Comparison of ENCODE assay signal across 21 cellular contexts in genomic region chr9:137703842-137704508, GRCh38.
A peak's percentile ranks its signal among the peaks of the same experiment; 100 is the strongest.
DNase-seq lines count a peak whose midpoint lies in the region; ATAC-seq and TF ChIP-seq lines count a peak whose summit lies in the region.
"Had no signal": no experiment of that assay in that cellular context is flagged by ENCODE, and none has a peak within 500 bp of the region (broad histone marks: within the 10 kb centered on the region; RNA-seq: fewer than 3 reads in every experiment).

No MANE protein-coding gene starts in this region.

- H3K27ac ChIP-seq in mesendoderm (ENCODE audit: low read depth, low read length) = no peak overlapping the region
- H3K27ac ChIP-seq: right lobe of liver had no signal

- H3K36me3 Mint-ChIP-seq in natural killer cell (peaks cover 10% of the 10 kb centered on the region), nephron (ENCODE audit: low read depth) (peaks cover 44% of the 10 kb centered on the region)
- peaks cover 9% of the 10 kb centered on the region for H3K36me3 Mint-ChIP-seq in natural killer cell treated with Interleukin-12 subunit alpha and Interleukin-12 subunit beta and Interleukin-15 and Interleukin-18, amount 100 ng/mL, for 72 hours

- H3K4me1 Mint-ChIP-seq in natural killer cell (peaks cover 45 to 66% of the 10 kb centered on the region in 2 donors), nephron (peaks cover 19% of the 10 kb centered on the region)
- peaks cover 37 to 43% of the 10 kb centered on the region in 2 donors for H3K4me1 Mint-ChIP-seq in natural killer cell treated with Interleukin-12 subunit alpha and Interleukin-12 subunit beta and Interleukin-15 and Interleukin-18, amount 100 ng/mL, for 72 hours (ENCODE audit: low read depth in 2 of 2)

- DNase-seq in natural killer cell (no peak), cardiac fibroblast (ENCODE audit: low read depth in 2 of 2) (peak; percentile 31 to 42), NCI-H2081 (lab: John Stamatoyannopoulos, UW) (no peak), mesendoderm (no peak)
- DNase-seq in natural killer cell treated with Interleukin-12 subunit alpha and Interleukin-12 subunit beta and Interleukin-15 and Interleukin-18, amount 100 ng/mL, for 72 hours (ENCODE audit: low spot score) = no peak
- DNase-seq: ACHN; activated CD8-positive, alpha-beta memory T cell treated with anti-CD3 and anti-CD28 coated beads, Interleukin-2, amount 10 ng/mL, durations not matched to agents 7 days and 5 days; activated naive CD4-positive, alpha-beta T cell treated with Interleukin-2 at 50 U/mL for 16 hours; heart left ventricle; mesenchymal stem cell; NCI-H1694 treated with DMSO at 0.1 percent for 48 hours; NCI-H446 treated with DMSO at 0.1 percent for 48 hours; right lobe of liver; stimulated activated CD4-positive, alpha-beta T cell treated with anti-CD3 and anti-CD28 coated beads, Interleukin-2, amount 100 ng/mL, for 24 hours; T-cell; uterus had no signal

- H2BK120ac ChIP-seq in mesendoderm (ENCODE audit: low read depth, low read length) = no peak overlapping the region

- no peak overlapping the region for H3K23ac ChIP-seq in mesendoderm (ENCODE audit: low read length)

- no peak for ATAC-seq in natural killer cell
- no peak for ATAC-seq in natural killer cell treated with Interleukin-12 subunit alpha and Interleukin-12 subunit beta and Interleukin-15 and Interleukin-18, amount 100 ng/mL, for 72 hours
- no peak for ATAC-seq in GM18909 (IDR thresholded peaks at IDR 0.05; ENCODE audit: poor library complexity, unreplicated experiment)
- ATAC-seq in GM21381 (IDR thresholded peaks at IDR 0.05; ENCODE audit: unreplicated experiment) = no peak
- ATAC-seq: activated CD4-positive, CD25-positive, alpha-beta regulatory T cell treated with anti-CD3 and anti-CD28 coated beads, Interleukin-2, amount 50 U/mL, for 24 hours; activated CD8-positive, alpha-beta memory T cell treated with anti-CD3 and anti-CD28 coated beads, Interleukin-2, amount 10 ng/mL, durations not matched to agents 7 days and 5 days; Right ventricle myocardium inferior; T-cell had no signal

- peaks cover 32% of the 10 kb centered on the region for H3K79me1 ChIP-seq in mesendoderm (ENCODE audit: low read length)

- no peak overlapping the region for H3K56ac ChIP-seq in mesendoderm (ENCODE audit: low read length)

- H3K36me3 ChIP-seq in mesendoderm (ENCODE audit: control insufficient read depth, insufficient read depth, low read length) = no peaks in the 10 kb centered on the region
- H3K36me3 ChIP-seq: heart left ventricle, right lobe of liver, uterus had no signal

- H2AK5ac ChIP-seq in mesendoderm (ENCODE audit: low read length) = no peak overlapping the region

- H3K79me2 ChIP-seq in mesendoderm (ENCODE audit: control insufficient read depth, insufficient read depth, low read length) = peaks cover 58% of the 10 kb centered on the region

- WGBS in mesendoderm (ENCODE audit: extremely low coverage, insufficient coverage, low lambda C conversion rate) = no CpG with 5 or more reads among the region's 6 CpGs

- no peak overlapping the region for H4K5ac ChIP-seq in mesendoderm (ENCODE audit: low read length)

- H3K27me3 ChIP-seq in mesendoderm (ENCODE audit: insufficient read depth, low read length, poor library complexity) = no peaks in the 10 kb centered on the region
- H3K27me3 ChIP-seq: heart left ventricle, right lobe of liver, uterus had no signal

- H3K4me1 ChIP-seq in mesendoderm (ENCODE audit: control insufficient read depth, low read depth, low read length) = no peaks in the 10 kb centered on the region
- H3K4me1 ChIP-seq: right lobe of liver, uterus had no signal

- H2BK15ac ChIP-seq in mesendoderm (replicated peaks; ENCODE audit: low read depth) = no peak overlapping the region

- H3K27ac Mint-ChIP-seq in natural killer cell (peak overlapping the region; percentile 50 to 57), nephron (peak overlapping the region in 2 of 3 experiments; percentile 28 to 88)
- H3K27ac Mint-ChIP-seq in natural killer cell treated with Interleukin-12 subunit alpha and Interleukin-12 subunit beta and Interleukin-15 and Interleukin-18, amount 100 ng/mL, for 72 hours = no peak overlapping the region
- H3K27ac Mint-ChIP-seq: activated CD8-positive, alpha-beta memory T cell treated with anti-CD3 and anti-CD28 coated beads, Interleukin-2, amount 10 ng/mL, durations not matched to agents 7 days and 5 days had no signal

- no peak overlapping the region for H3K18ac ChIP-seq in mesendoderm (ENCODE audit: low read length)

- H2BK5ac ChIP-seq in mesendoderm (ENCODE audit: low read length) = no peak overlapping the region

- no peak overlapping the region for H4K8ac ChIP-seq in mesendoderm (ENCODE audit: low read depth, low read length)

- H3K4me3 ChIP-seq in cardiac fibroblast (replicated peaks in 1 of 2; ENCODE audit: low read depth in 2 of 2, low read length in 2 of 2) (no peak overlapping the region), mesendoderm (ENCODE audit: low read length) (no peak overlapping the region)
- H3K4me3 ChIP-seq: heart left ventricle, right lobe of liver, uterus had no signal

- no peaks in the 10 kb centered on the region for H3K27me3 Mint-ChIP-seq in natural killer cell (ENCODE audit: low read depth in 2 of 2)
- no peaks in the 10 kb centered on the region for H3K27me3 Mint-ChIP-seq in natural killer cell treated with Interleukin-12 subunit alpha and Interleukin-12 subunit beta and Interleukin-15 and Interleukin-18, amount 100 ng/mL, for 72 hours
- H3K27me3 Mint-ChIP-seq in nephron (ENCODE audit: low read depth) = no peaks in the 10 kb centered on the region
- H3K27me3 Mint-ChIP-seq: activated CD8-positive, alpha-beta memory T cell treated with anti-CD3 and anti-CD28 coated beads, Interleukin-2, amount 10 ng/mL, durations not matched to agents 7 days and 5 days; T-cell had no signal

- H3K9me3 Mint-ChIP-seq in natural killer cell (peaks cover 3 to 8% of the 10 kb centered on the region in 2 donors), nephron (peaks cover 25% of the 10 kb centered on the region)
- peaks cover 8% of the 10 kb centered on the region for H3K9me3 Mint-ChIP-seq in natural killer cell treated with Interleukin-12 subunit alpha and Interleukin-12 subunit beta and Interleukin-15 and Interleukin-18, amount 100 ng/mL, for 72 hours

- intact Hi-C loops in natural killer cell (cut with micrococcal nuclease) = no loop called here

- TF ChIP-seq CTCF in natural killer cell (IDR thresholded peaks at IDR 0.05) = no peak
- no peak for TF ChIP-seq CTCF in cardiac fibroblast (IDR thresholded peaks at IDR 0.05; ENCODE audit: low read depth, low read length)
- TF ChIP-seq CTCF in nephron (IDR thresholded peaks at IDR 0.05; ENCODE audit: unreplicated experiment in 3 of 3) = no peak

- H3K4me2 ChIP-seq in mesendoderm (ENCODE audit: low read length) = no peak overlapping the region

- H3K9ac ChIP-seq in mesendoderm (ENCODE audit: low read length) = no peak overlapping the region

- no peak overlapping the region for H3K4ac ChIP-seq in mesendoderm (ENCODE audit: low read depth, low read length)

- peak overlapping the region; percentile 40 for H3K4me3 Mint-ChIP-seq in natural killer cell
- H3K4me3 Mint-ChIP-seq in natural killer cell treated with Interleukin-12 subunit alpha and Interleukin-12 subunit beta and Interleukin-15 and Interleukin-18, amount 100 ng/mL, for 72 hours = no peak overlapping the region
- peak overlapping the region in 1 of 3 experiments; percentile 35 for H3K4me3 Mint-ChIP-seq in nephron
- H3K4me3 Mint-ChIP-seq: activated CD8-positive, alpha-beta memory T cell treated with anti-CD3 and anti-CD28 coated beads, Interleukin-2, amount 10 ng/mL, durations not matched to agents 7 days and 5 days had no signal

Comparison
In these comparisons a context has a peak if more than half of its experiments do, and no peak if none do; other contexts are left out.
1. H3K27ac Mint-ChIP-seq: peak in natural killer cell (2 of 2) and nephron (2 of 3); none in natural killer cell treated with Interleukin-12 subunit alpha and Interleukin-12 subunit beta and Interleukin-15 and Interleukin-18, amount 100 ng/mL, for 72 hours (0 of 2).
2. DNase-seq: peak in cardiac fibroblast (2 of 2); none in natural killer cell (single experiment), natural killer cell treated with Interleukin-12 subunit alpha and Interleukin-12 subunit beta and Interleukin-15 and Interleukin-18, amount 100 ng/mL, for 72 hours (single experiment), NCI-H2081 (0 of 2) and mesendoderm (single experiment).